In genomic region chr5:142110046-142110531, GRCh38 we compare ENCODE assay signal across 8 cellular contexts.
DNase-seq lines count a peak whose midpoint lies in the region; ATAC-seq and TF ChIP-seq lines count a peak whose summit lies in the region.

No MANE protein-coding gene starts in this region.

- TF ChIP-seq CTCF in WERI-Rb-1 (IDR thresholded peaks at IDR 0.05; ENCODE audit: low read depth, low read length) = no peak
- TF ChIP-seq CTCF in parathyroid adenoma (IDR thresholded peaks at IDR 0.05) = no peak

- H3K4me2 ChIP-seq in parathyroid adenoma (ENCODE audit: low read length) = peak overlapping the region; percentile 97

- no peak for ATAC-seq in GM21717 (IDR thresholded peaks at IDR 0.05; ENCODE audit: unreplicated experiment)
- no peak for ATAC-seq in HG03442 (IDR thresholded peaks at IDR 0.05; ENCODE audit: unreplicated experiment)
- ATAC-seq in HG03196 (IDR thresholded peaks at IDR 0.05; ENCODE audit: unreplicated experiment) = no peak

- H2AFZ ChIP-seq in parathyroid adenoma = no peak overlapping the region

- no peaks in the 10 kb centered on the region for H3K9me3 ChIP-seq in HUES6 (ENCODE audit: control insufficient read depth, insufficient read depth, low read depth, low read length)
- no peaks in the 10 kb centered on the region for H3K9me3 ChIP-seq in WERI-Rb-1 (ENCODE audit: severe bottlenecking)
- H3K9me3 ChIP-seq in parathyroid adenoma (ENCODE audit: control insufficient read depth, low read length) = no peaks in the 10 kb centered on the region

- no peaks in the 10 kb centered on the region for H3K36me3 ChIP-seq in HUES6 (ENCODE audit: control insufficient read depth, insufficient read depth, low read length)
- peaks cover 7% of the 10 kb centered on the region for H3K36me3 ChIP-seq in WERI-Rb-1
- H3K36me3 ChIP-seq in parathyroid adenoma (ENCODE audit: control insufficient read depth, insufficient read depth, low read length) = no peaks in the 10 kb centered on the region

- DNase-seq in EH (ENCODE audit: low read depth) = peak; percentile 57
- no peak for DNase-seq in WERI-Rb-1
- peak; percentile 46 for DNase-seq in fibroblast of the conjunctiva (ENCODE audit: low read depth)

- H3K4me3 ChIP-seq in HUES6 (ENCODE audit: low read depth, low read length) = peak overlapping the region; percentile 79
- peak overlapping the region; percentile 98 for H3K4me3 ChIP-seq in WERI-Rb-1 (ENCODE audit: low read depth, low read length)
- H3K4me3 ChIP-seq in parathyroid adenoma (ENCODE audit: low read depth, low read length) = peak overlapping the region; percentile 64

- peaks cover 18% of the 10 kb centered on the region for H3K4me1 ChIP-seq in HUES6 (ENCODE audit: control insufficient read depth, insufficient read depth, low read length)
- peaks cover 13% of the 10 kb centered on the region for H3K4me1 ChIP-seq in parathyroid adenoma

- H3K27ac ChIP-seq in HUES6 (ENCODE audit: low read depth, low read length) = no peak overlapping the region
- peak overlapping the region; percentile 91 for H3K27ac ChIP-seq in WERI-Rb-1
- H3K27ac ChIP-seq in parathyroid adenoma = peak overlapping the region; percentile 95

- H3K27me3 ChIP-seq in HUES6 (ENCODE audit: control insufficient read depth, insufficient read depth, low read length) = peaks cover 17% of the 10 kb centered on the region
- H3K27me3 ChIP-seq in WERI-Rb-1 (ENCODE audit: insufficient read depth, low read depth, severe bottlenecking) = no peaks in the 10 kb centered on the region
- no peaks in the 10 kb centered on the region for H3K27me3 ChIP-seq in parathyroid adenoma (ENCODE audit: control insufficient read depth, insufficient read depth, low read length)

- H3K9ac ChIP-seq in HUES6 (ENCODE audit: low read length) = peak overlapping the region; percentile 90
- no peak overlapping the region for H3K9ac ChIP-seq in parathyroid adenoma

- H3K79me2 ChIP-seq in parathyroid adenoma = peaks cover 37% of the 10 kb centered on the region
